ENCODE assay signal across 20 cellular contexts in genomic region chr1:245118806-245119205, GRCh38. TPM values are rescaled to one million over a fixed set of nuclear protein-coding genes. Genes with fewer than 3 reads are reported as not detected.
DNase-seq lines count a peak whose midpoint lies in the region; ATAC-seq, FAIRE-seq and TF ChIP-seq lines count a peak whose summit lies in the region.
"Had no signal": no experiment of that assay in that cellular context is flagged by ENCODE, and none has a peak within 500 bp of the region (broad histone marks: within the 10 kb centered on the region; RNA-seq: fewer than 3 reads in every experiment).

No MANE protein-coding gene starts in this region.

- no peaks in the 10 kb centered on the region for H3K36me3 Mint-ChIP-seq in activated T-cell treated with anti-CD3 and anti-CD28 coated beads, Interleukin-2, amount 50 U/mL, for 72 hours (ENCODE audit: insufficient read depth in 2 of 2)
- H3K36me3 Mint-ChIP-seq: CD8-positive, alpha-beta T cell had no signal

- H3K4me3 Mint-ChIP-seq in activated T-cell treated with anti-CD3 and anti-CD28 coated beads, Interleukin-2, amount 50 U/mL, for 72 hours, result no peak overlapping the region
- H3K4me3 Mint-ChIP-seq: CD14-positive monocyte; CD8-positive, alpha-beta T cell; H9 had no signal

- H3K4me1 Mint-ChIP-seq in activated T-cell treated with anti-CD3 and anti-CD28 coated beads, Interleukin-2, amount 50 U/mL, for 72 hours (ENCODE audit: low read depth), result no peaks in the 10 kb centered on the region
- H3K4me1 Mint-ChIP-seq: H9 had no signal

- intact Hi-C loops in kidney (cut with DNase I), result no loop called here
- intact Hi-C loops in upper lobe of right lung (cut with DNase I), result no loop called here

- no peaks in the 10 kb centered on the region for H3K27me3 Mint-ChIP-seq in activated T-cell treated with anti-CD3 and anti-CD28 coated beads, Interleukin-2, amount 50 U/mL, for 72 hours (ENCODE audit: low read depth)

- H3K4me3 ChIP-seq in kidney (ENCODE audit: low read length in 2 of 2) (no peak overlapping the region), upper lobe of right lung (no peak overlapping the region), WERI-Rb-1 (ENCODE audit: low read depth, low read length) (no peak overlapping the region)

- H3K27ac ChIP-seq in kidney (ENCODE audit: low read depth in 2 of 2, low read length in 2 of 2) (no peak overlapping the region), upper lobe of right lung (no peak overlapping the region), WERI-Rb-1 (no peak overlapping the region)
- H3K27ac ChIP-seq: 22Rv1 had no signal

- H3K9me3 Mint-ChIP-seq in activated T-cell treated with anti-CD3 and anti-CD28 coated beads, Interleukin-2, amount 50 U/mL, for 72 hours, result no peaks in the 10 kb centered on the region
- H3K9me3 Mint-ChIP-seq: CD14-positive monocyte; CD8-positive, alpha-beta T cell; H9 had no signal

- H3K4me1 ChIP-seq in kidney (ENCODE audit: control insufficient read depth in 1 of 2, insufficient read depth in 1 of 2, low read depth in 1 of 2, low read length in 2 of 2), result no peaks in the 10 kb centered on the region
- H3K4me1 ChIP-seq in upper lobe of right lung, result no peaks in the 10 kb centered on the region

- H3K36me3 ChIP-seq in kidney (ENCODE audit: control insufficient read depth in 1 of 2, insufficient read depth in 2 of 2, low read length in 2 of 2) (peaks cover 2 to 3% of the 10 kb centered on the region in 2 donors), upper lobe of right lung (no peaks in the 10 kb centered on the region), WERI-Rb-1 (no peaks in the 10 kb centered on the region)

- peak overlapping the region; percentile 24 for H3K27ac Mint-ChIP-seq in activated T-cell treated with anti-CD3 and anti-CD28 coated beads, Interleukin-2, amount 50 U/mL, for 72 hours
- H3K27ac Mint-ChIP-seq: CD8-positive, alpha-beta T cell; H9 had no signal

- TF ChIP-seq CTCF in kidney (IDR thresholded peaks at IDR 0.05; ENCODE audit: borderline replicate concordance, extremely low read depth, insufficient read depth), result no peak
- no peak for TF ChIP-seq CTCF in upper lobe of right lung (IDR thresholded peaks at IDR 0.05)
- no peak for TF ChIP-seq CTCF in WERI-Rb-1 (IDR thresholded peaks at IDR 0.05; ENCODE audit: low read depth, low read length)
- TF ChIP-seq CTCF in omental fat pad (IDR thresholded peaks at IDR 0.05), result no peak

- ATAC-seq in activated T-cell treated with anti-CD3 and anti-CD28 coated beads, Interleukin-2, amount 50 U/mL, for 72 hours (replicated peaks in 1 of 2), result no peak
- ATAC-seq in upper lobe of right lung (no peak), omental fat pad (ENCODE audit: low FRiP score) (no peak), HG02938 (IDR thresholded peaks at IDR 0.05; ENCODE audit: unreplicated experiment) (no peak)
- ATAC-seq: CD8-positive, alpha-beta T cell had no signal

- H3K27me3 ChIP-seq in upper lobe of right lung (no peaks in the 10 kb centered on the region), WERI-Rb-1 (ENCODE audit: insufficient read depth, low read depth, severe bottlenecking) (no peaks in the 10 kb centered on the region)

- no peaks in the 10 kb centered on the region for H3K9me3 ChIP-seq in kidney (ENCODE audit: control insufficient read depth in 1 of 2, low read length in 2 of 2)
- no peaks in the 10 kb centered on the region for H3K9me3 ChIP-seq in upper lobe of right lung
- no peaks in the 10 kb centered on the region for H3K9me3 ChIP-seq in WERI-Rb-1 (ENCODE audit: severe bottlenecking)

- H3K9ac ChIP-seq in kidney (ENCODE audit: low read length in 2 of 2), result no peak overlapping the region

- no peak for DNase-seq in activated T-cell treated with anti-CD3 and anti-CD28 coated beads, Interleukin-2, amount 50 U/mL, for 72 hours
- DNase-seq in activated T-cell treated with anti-CD3 and anti-CD28 coated beads, Interleukin-2, amount 50 U/mL, for 1 hour, result no peak
- DNase-seq in kidney (peak; percentile 6), renal cortical epithelial cell (ENCODE audit: low read depth) (peak; percentile 9), upper lobe of right lung (peak; percentile 8), WERI-Rb-1 (no peak), omental fat pad (ENCODE audit: low spot score) (no peak)
- DNase-seq: CD8-positive, alpha-beta T cell; COR-L47; DMS153; DND-41; GF-D8; GOT3; H9 had no signal

- FAIRE-seq in kidney (lab: Jason Lieb, UNC), result no peak
- FAIRE-seq: D721Med, GM19239 had no signal

RNA-seq across cellular contexts. Expression of gene KIF26B, which starts 36.0 kb away (rescaled TPM):
- under 1 TPM; 0.25 to 0.34 TPM for total RNA-seq in activated T-cell treated with anti-CD3 and anti-CD28 coated beads, Interleukin-2, amount 50 U/mL, for 72 hours
- total RNA-seq in kidney (10.7 TPM), renal cortical epithelial cell (5.4 and 19.4 TPM in 2 replicates), upper lobe of right lung (3.4 TPM), omental fat pad (under 1 TPM; 0.13 to 0.96 (median 0.39) TPM)
- 0.52 TPM for polyA plus RNA-seq in kidney (ENCODE audit: insufficient read depth, low read depth, low replicate concordance)
- total RNA-seq: A673; CD8-positive, alpha-beta T cell had no signal

Comparison
In these comparisons a context has a peak if more than half of its experiments do, and no peak if none do; other contexts are left out.
1. DNase-seq: peak in kidney (single experiment), renal cortical epithelial cell (single experiment) and upper lobe of right lung (single experiment); none in activated T-cell treated with anti-CD3 and anti-CD28 coated beads, Interleukin-2, amount 50 U/mL, for 72 hours (0 of 2), activated T-cell treated with anti-CD3 and anti-CD28 coated beads, Interleukin-2, amount 50 U/mL, for 1 hour (single experiment), WERI-Rb-1 (single experiment) and omental fat pad (single experiment).